ENCODE assay signal across 16 cellular contexts in the genomic region with DNA sequence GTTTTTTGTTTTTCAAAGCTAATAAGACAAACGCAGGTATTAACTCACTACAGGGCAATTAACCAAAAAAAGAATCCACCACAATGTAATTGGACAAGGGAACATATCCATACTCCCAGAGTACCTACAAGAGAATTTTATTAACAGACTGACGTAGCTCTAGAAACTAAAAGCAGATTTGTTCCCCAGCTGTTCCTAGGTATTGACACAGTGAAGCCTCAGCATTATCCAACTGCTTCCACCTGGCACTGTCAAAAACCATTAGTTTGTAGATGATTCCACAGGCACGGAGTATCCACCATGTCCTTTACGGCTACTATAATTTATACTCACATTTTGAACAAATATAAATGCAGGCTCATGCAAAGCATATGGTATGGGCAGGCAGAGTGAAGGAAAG. TPM values are rescaled to one million over a fixed set of nuclear protein-coding genes. Genes with fewer than 3 reads are reported as not detected.
A peak's percentile ranks its signal among the peaks of the same experiment; 100 is the strongest.
DNase-seq lines count a peak whose midpoint lies in the region; TF ChIP-seq lines count a peak whose summit lies in the region.
"Had no signal": no experiment of that assay in that cellular context is flagged by ENCODE, and none has a peak within 500 bp of the region (broad histone marks: within the 10 kb centered on the region; RNA-seq: fewer than 3 reads in every experiment).

No MANE protein-coding gene starts in this region.

- H3K4me1 Mint-ChIP-seq in endothelial cell (ENCODE audit: unreplicated experiment): peaks cover 35% of the 10 kb centered on the region

- H3K4me1 ChIP-seq in colonic mucosa: no peaks in the 10 kb centered on the region
- H3K4me1 ChIP-seq: BLaER1 had no signal

- DNase-seq in SHP77 (lab: John Stamatoyannopoulos, UW): peak; percentile 5 to 22
- DNase-seq in SHP77 treated with DMSO at 0.1 percent for 48 hours (lab: John Stamatoyannopoulos, UW): no peak
- peak; percentile 69 for DNase-seq in NCI-H69 (lab: John Stamatoyannopoulos, UW)
- DNase-seq in endothelial cell (ENCODE audit: low spot score): no peak
- no peak for DNase-seq in mesenteric fat pad (ENCODE audit: low spot score)
- DNase-seq in stimulated activated CD4-positive, alpha-beta T cell treated with anti-CD3 and anti-CD28 coated beads, Interleukin-1b, Interleukin-23, amount 100 ng/mL, for 48 hours: no peak
- DNase-seq in NCI-H1105 treated with DMSO at 0.1 percent for 48 hours (lab: John Stamatoyannopoulos, UW): no peak
- DNase-seq in colonic mucosa: no peak
- DNase-seq: CD8-positive, alpha-beta T cell; DMS79 treated with DMSO at 0.1 percent for 48 hours; NCI-H2029; NCI-H446 treated with DMSO at 0.1 percent for 48 hours; NCI-H748 treated with DMSO at 0.1 percent for 48 hours; RPMI8226 had no signal

- H3K4me3 ChIP-seq in colonic mucosa: no peak overlapping the region
- H3K4me3 ChIP-seq: BLaER1, K562 had no signal

- peaks cover 22% of the 10 kb centered on the region for H3K36me3 Mint-ChIP-seq in endothelial cell (ENCODE audit: low read depth, unreplicated experiment)
- H3K36me3 Mint-ChIP-seq: CD8-positive, alpha-beta T cell had no signal

- no peak overlapping the region for H3K9ac ChIP-seq in colonic mucosa (ENCODE audit: low read depth in 2 of 2, low read length in 2 of 2)
- H3K9ac ChIP-seq: BLaER1 had no signal

- TF ChIP-seq CTCF in endothelial cell (IDR thresholded peaks at IDR 0.05; ENCODE audit: unreplicated experiment) (no peak), colonic mucosa (IDR thresholded peaks at IDR 0.05) (no peak)

- no peaks in the 10 kb centered on the region for H3K9me3 ChIP-seq in colonic mucosa
- H3K9me3 ChIP-seq: BLaER1 had no signal

- no peaks in the 10 kb centered on the region for H3K9me3 Mint-ChIP-seq in endothelial cell (ENCODE audit: unreplicated experiment)
- H3K9me3 Mint-ChIP-seq: CD8-positive, alpha-beta T cell had no signal

- intact Hi-C loops in colonic mucosa (cut with DNase I): no loop called here

- no peaks in the 10 kb centered on the region for H3K27me3 ChIP-seq in colonic mucosa
- H3K27me3 ChIP-seq: BLaER1 had no signal

- H3K4me3 Mint-ChIP-seq in endothelial cell (ENCODE audit: unreplicated experiment): peak overlapping the region; percentile 8
- H3K4me3 Mint-ChIP-seq: CD8-positive, alpha-beta T cell had no signal

- no peak overlapping the region for H3K27ac ChIP-seq in colonic mucosa
- H3K27ac ChIP-seq: BLaER1 had no signal

- no peak overlapping the region for H3K27ac Mint-ChIP-seq in endothelial cell (ENCODE audit: unreplicated experiment)
- H3K27ac Mint-ChIP-seq: CD8-positive, alpha-beta T cell had no signal

- H3K36me3 ChIP-seq in colonic mucosa: no peaks in the 10 kb centered on the region
- H3K36me3 ChIP-seq: BLaER1 had no signal

- H3K27me3 Mint-ChIP-seq in endothelial cell (ENCODE audit: unreplicated experiment): peaks cover 12% of the 10 kb centered on the region

RNA-seq across cellular contexts. Expression of gene PPM1H, which starts 22.3 kb away (rescaled TPM):
- total RNA-seq in endothelial cell (ENCODE audit: unreplicated experiment) (71.8 TPM), mesenteric fat pad (5.1 TPM), colonic mucosa (1 to 10 TPM; 7.4 to 8.1 TPM)
- total RNA-seq: CD8-positive, alpha-beta T cell had no signal

Comparison
In these comparisons a context has a peak if more than half of its experiments do, and no peak if none do; other contexts are left out.
1. DNase-seq: peak in SHP77 (2 of 2) and NCI-H69 (single experiment); none in SHP77 treated with DMSO at 0.1 percent for 48 hours (single experiment), endothelial cell (single experiment), mesenteric fat pad (single experiment), stimulated activated CD4-positive, alpha-beta T cell treated with anti-CD3 and anti-CD28 coated beads, Interleukin-1b, Interleukin-23, amount 100 ng/mL, for 48 hours (single experiment), NCI-H1105 treated with DMSO at 0.1 percent for 48 hours (single experiment) and colonic mucosa (single experiment).